In the genomic region with DNA sequence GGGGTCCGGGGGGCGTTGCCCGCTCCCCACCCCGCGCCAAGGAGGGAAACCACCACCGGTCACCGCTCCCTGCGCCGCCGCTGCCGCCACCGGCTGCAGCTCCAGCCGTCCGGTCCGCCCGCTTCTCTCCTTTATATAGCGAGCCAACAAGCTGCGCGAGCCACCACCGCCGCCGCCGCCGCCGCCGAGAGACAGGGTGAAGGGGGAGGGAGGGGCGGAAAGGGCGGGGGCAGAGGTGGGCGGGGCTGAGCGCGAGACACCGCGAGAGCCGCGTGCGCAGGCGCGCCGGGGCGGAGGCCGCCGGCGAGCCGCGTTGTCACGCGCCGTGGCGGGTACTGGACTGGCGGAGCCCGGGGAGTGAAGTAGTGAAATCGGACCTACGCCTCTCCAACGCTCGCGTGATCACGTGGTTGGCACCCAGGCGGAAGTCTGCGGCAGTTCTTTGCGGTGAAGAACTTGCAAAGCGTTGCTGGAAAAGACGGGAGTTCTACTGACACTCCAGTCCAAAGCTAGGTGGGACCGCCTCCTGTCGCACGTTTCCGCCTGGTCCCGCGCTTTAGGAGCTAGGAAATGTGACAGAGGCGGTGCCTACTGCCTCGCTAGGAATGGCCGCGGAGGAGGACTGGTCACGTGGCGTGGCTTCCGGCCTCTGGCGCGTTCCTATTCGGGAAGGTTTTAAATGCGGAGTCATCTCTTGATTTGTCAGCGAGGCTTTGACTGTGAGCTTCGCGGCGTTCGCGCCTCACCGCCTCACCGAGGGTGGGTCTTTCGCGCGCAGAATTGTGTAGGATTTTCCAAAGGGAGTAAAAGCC, we compare ENCODE assay signal across 8 cellular contexts. TPM values are rescaled to one million over a fixed set of nuclear protein-coding genes. Genes with fewer than 3 reads are reported as not detected.
DNase-seq lines count a peak whose midpoint lies in the region; ATAC-seq and TF ChIP-seq lines count a peak whose summit lies in the region.

A gene (minus strand): TSS at position 193 of the 812 bp plus-strand sequence. CDS start 441 bp downstream, outside the sequence.

- intact Hi-C loops in breast epithelium (cut with DNase I; ENCODE audit: low total_unique reads), result no loop called here

- peak within 1 kb of the TSS; percentile 99 to 100 (median 99) for H3K9ac ChIP-seq in skeletal muscle tissue (ENCODE audit: low read depth in 1 of 3, low read length in 3 of 3)

- peak; percentile 97 for DNase-seq in NCI-H2196 treated with DMSO at 0.1 percent for 48 hours (lab: John Stamatoyannopoulos, UW; ENCODE audit: unreplicated experiment)
- peak; percentile 93 to 95 for DNase-seq in breast epithelium (ENCODE audit: low spot score in 2 of 2)

- peak; percentile 82 for TF ChIP-seq POLR2A in breast epithelium (IDR thresholded peaks at IDR 0.05)

- TF ChIP-seq CTCF in VCaP (conservative IDR thresholded peaks at IDR 0.05) (no peak), breast epithelium (IDR thresholded peaks at IDR 0.05) (peak in 1 of 3 donors; percentile 22)

- peaks cover 40% of the 10 kb centered on the region for H3K79me2 ChIP-seq in ACC112 (ENCODE audit: control insufficient read depth, insufficient read depth, low read length, unreplicated experiment)

- H2AFZ ChIP-seq in ACC112 (ENCODE audit: low read length, unreplicated experiment), result peak within 1 kb of the TSS; percentile 91

- ATAC-seq in GM18870 (IDR thresholded peaks at IDR 0.05; ENCODE audit: unreplicated experiment), result peak; percentile 72
- ATAC-seq in HG03135 (IDR thresholded peaks at IDR 0.05; ENCODE audit: unreplicated experiment), result peak; percentile 80

- H3K27me3 ChIP-seq in ACC112 (ENCODE audit: insufficient read depth, low read length) (no peaks in the 10 kb centered on the region), breast epithelium (no peaks in the 10 kb centered on the region), skeletal muscle tissue (ENCODE audit: control insufficient read depth in 3 of 3, insufficient read depth in 3 of 3, low read length in 3 of 3) (no peaks in the 10 kb centered on the region)

- peak within 1 kb of the TSS; percentile 100 for H3K27ac ChIP-seq in ACC112 (ENCODE audit: low read depth, low read length)
- H3K27ac ChIP-seq in VCaP, result peak within 1 kb of the TSS; percentile 96
- peak within 1 kb of the TSS; percentile 99 for H3K27ac ChIP-seq in breast epithelium
- H3K27ac ChIP-seq in skeletal muscle tissue (ENCODE audit: low read depth, low read length), result peak within 1 kb of the TSS; percentile 99

- H3K4me1 ChIP-seq in ACC112 (ENCODE audit: control insufficient read depth, insufficient read depth, low read length, unreplicated experiment) (peaks cover 27% of the 10 kb centered on the region), breast epithelium (peaks cover 0 to 5% of the 10 kb centered on the region in 2 donors), skeletal muscle tissue (ENCODE audit: control insufficient read depth in 3 of 3, insufficient read depth in 3 of 3, low read length in 3 of 3) (peaks cover 3 to 17% (median 14%) of the 10 kb centered on the region in 3 donors)

- H3K9me3 ChIP-seq in breast epithelium (no peaks in the 10 kb centered on the region), iPS-18c (ENCODE audit: control insufficient read depth, insufficient read depth, low read length) (no peaks in the 10 kb centered on the region), skeletal muscle tissue (ENCODE audit: control insufficient read depth in 3 of 3, low read length in 3 of 3) (no peaks in the 10 kb centered on the region)

- H3K36me3 ChIP-seq in ACC112 (ENCODE audit: insufficient read depth, low read length), result peaks cover 7% of the 10 kb centered on the region
- no peaks in the 10 kb centered on the region for H3K36me3 ChIP-seq in breast epithelium
- peaks cover 0 to 3% (median 2%) of the 10 kb centered on the region in 3 donors for H3K36me3 ChIP-seq in skeletal muscle tissue (ENCODE audit: control insufficient read depth in 3 of 3, insufficient read depth in 3 of 3, low read length in 3 of 3)

- H3K4me3 ChIP-seq in ACC112 (ENCODE audit: low read depth, low read length) (peak within 1 kb of the TSS; percentile 98), breast epithelium (peak within 1 kb of the TSS; percentile 80 to 90 (median 81)), iPS-18c (ENCODE audit: insufficient read depth, low read depth, low read length) (peak within 1 kb of the TSS; percentile 85), skeletal muscle tissue (ENCODE audit: low read length in 3 of 3) (peak within 1 kb of the TSS; percentile 95 to 99 (median 97))

RNA-seq across cellular contexts. Expression of the gene that starts here (rescaled TPM):
- total RNA-seq in breast epithelium (10 to 100 TPM; 27.5 to 33.3 (median 29.7) TPM), skeletal muscle tissue (14.6 TPM)

Comparison
In these comparisons a context has a peak if more than half of its experiments do, and no peak if none do; other contexts are left out.
1. Peak in every context shown above with its lines: DNase-seq, ATAC-seq, H3K4me3 ChIP-seq and H3K27ac ChIP-seq.